In genomic region chr3:182682263-182683229, GRCh38 we compare ENCODE assay signal across 1 cellular context.
TF ChIP-seq lines count a peak whose summit lies in the region.

No MANE protein-coding gene starts in this region.

TF ChIP-seq in GM23338, 12 proteins besides CTCF, POLR2A, EP300 and RAD21 (continued from another document):
- no peak for TF ChIP-seq ZNF462 (CRISPR knock-in tag; IDR thresholded peaks at IDR 0.05)
- TF ChIP-seq, protein P1, sequence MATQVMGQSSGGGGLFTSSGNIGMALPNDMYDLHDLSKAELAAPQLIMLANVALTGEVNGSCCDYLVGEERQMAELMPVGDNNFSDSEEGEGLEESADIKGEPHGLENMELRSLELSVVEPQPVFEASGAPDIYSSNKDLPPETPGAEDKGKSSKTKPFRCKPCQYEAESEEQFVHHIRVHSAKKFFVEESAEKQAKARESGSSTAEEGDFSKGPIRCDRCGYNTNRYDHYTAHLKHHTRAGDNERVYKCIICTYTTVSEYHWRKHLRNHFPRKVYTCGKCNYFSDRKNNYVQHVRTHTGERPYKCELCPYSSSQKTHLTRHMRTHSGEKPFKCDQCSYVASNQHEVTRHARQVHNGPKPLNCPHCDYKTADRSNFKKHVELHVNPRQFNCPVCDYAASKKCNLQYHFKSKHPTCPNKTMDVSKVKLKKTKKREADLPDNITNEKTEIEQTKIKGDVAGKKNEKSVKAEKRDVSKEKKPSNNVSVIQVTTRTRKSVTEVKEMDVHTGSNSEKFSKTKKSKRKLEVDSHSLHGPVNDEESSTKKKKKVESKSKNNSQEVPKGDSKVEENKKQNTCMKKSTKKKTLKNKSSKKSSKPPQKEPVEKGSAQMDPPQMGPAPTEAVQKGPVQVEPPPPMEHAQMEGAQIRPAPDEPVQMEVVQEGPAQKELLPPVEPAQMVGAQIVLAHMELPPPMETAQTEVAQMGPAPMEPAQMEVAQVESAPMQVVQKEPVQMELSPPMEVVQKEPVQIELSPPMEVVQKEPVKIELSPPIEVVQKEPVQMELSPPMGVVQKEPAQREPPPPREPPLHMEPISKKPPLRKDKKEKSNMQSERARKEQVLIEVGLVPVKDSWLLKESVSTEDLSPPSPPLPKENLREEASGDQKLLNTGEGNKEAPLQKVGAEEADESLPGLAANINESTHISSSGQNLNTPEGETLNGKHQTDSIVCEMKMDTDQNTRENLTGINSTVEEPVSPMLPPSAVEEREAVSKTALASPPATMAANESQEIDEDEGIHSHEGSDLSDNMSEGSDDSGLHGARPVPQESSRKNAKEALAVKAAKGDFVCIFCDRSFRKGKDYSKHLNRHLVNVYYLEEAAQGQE (IDR thresholded peaks at IDR 0.05; ENCODE audit: unreplicated experiment): no peak
- no peak for TF ChIP-seq POLR2AphosphoS5 (IDR thresholded peaks at IDR 0.05; ENCODE audit: low read depth)
- no peak for TF ChIP-seq EZH2 (IDR thresholded peaks at IDR 0.05; ENCODE audit: low read depth, unreplicated experiment)
- TF ChIP-seq, protein P2, sequence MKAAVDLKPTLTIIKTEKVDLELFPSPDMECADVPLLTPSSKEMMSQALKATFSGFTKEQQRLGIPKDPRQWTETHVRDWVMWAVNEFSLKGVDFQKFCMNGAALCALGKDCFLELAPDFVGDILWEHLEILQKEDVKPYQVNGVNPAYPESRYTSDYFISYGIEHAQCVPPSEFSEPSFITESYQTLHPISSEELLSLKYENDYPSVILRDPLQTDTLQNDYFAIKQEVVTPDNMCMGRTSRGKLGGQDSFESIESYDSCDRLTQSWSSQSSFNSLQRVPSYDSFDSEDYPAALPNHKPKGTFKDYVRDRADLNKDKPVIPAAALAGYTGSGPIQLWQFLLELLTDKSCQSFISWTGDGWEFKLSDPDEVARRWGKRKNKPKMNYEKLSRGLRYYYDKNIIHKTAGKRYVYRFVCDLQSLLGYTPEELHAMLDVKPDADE (IDR thresholded peaks at IDR 0.05): no peak
- no peak for TF ChIP-seq EZH2phosphoT487 (IDR thresholded peaks at IDR 0.05; ENCODE audit: unreplicated experiment)
